In the genomic region with DNA sequence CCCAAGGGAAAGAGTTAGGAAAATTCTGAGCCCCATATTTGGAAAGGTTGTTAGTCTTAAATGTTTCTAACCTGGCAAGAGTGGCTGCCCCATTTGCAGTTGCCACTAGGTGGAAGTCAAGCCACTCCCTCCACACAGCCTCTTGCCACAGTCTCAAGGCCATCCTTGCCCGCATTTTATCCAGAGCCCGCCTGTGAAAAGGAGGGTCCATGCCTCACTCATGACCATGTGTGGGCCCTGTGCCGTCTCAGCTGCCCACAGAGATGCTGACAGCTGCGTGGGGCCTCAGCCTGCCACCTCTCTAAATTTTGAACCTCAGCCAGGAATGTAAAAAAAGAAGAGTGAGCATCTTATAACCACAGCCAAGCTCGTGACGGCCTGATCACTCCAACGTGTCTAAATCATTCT, we compare ENCODE assay signal across 9 cellular contexts.
DNase-seq lines count a peak whose midpoint lies in the region; ATAC-seq and TF ChIP-seq lines count a peak whose summit lies in the region.
"Had no signal": no experiment of that assay in that cellular context is flagged by ENCODE, and none has a peak within 500 bp of the region (broad histone marks: within the 10 kb centered on the region; RNA-seq: fewer than 3 reads in every experiment).

No MANE protein-coding gene starts in this region.

- H3K4me2 ChIP-seq in DOHH2 (ENCODE audit: low read length): no peak overlapping the region

- H3K9me3 Mint-ChIP-seq in endodermal cell (no peaks in the 10 kb centered on the region), natural killer cell (no peaks in the 10 kb centered on the region)

- no peaks in the 10 kb centered on the region for H4K20me1 ChIP-seq in DOHH2 (ENCODE audit: control insufficient read depth, insufficient read depth, low read depth, low read length)

- H3K79me2 ChIP-seq in DOHH2 (ENCODE audit: control insufficient read depth, low read length): no peaks in the 10 kb centered on the region
- H3K79me2 ChIP-seq: parathyroid adenoma had no signal

- no peak overlapping the region for H3K27ac Mint-ChIP-seq in endodermal cell
- H3K27ac Mint-ChIP-seq in natural killer cell: no peak overlapping the region

- H3K27ac ChIP-seq in DOHH2 (ENCODE audit: low read depth, low read length): no peak overlapping the region
- H3K27ac ChIP-seq in endodermal cell (ENCODE audit: low read depth, low read length): no peak overlapping the region
- H3K27ac ChIP-seq: parathyroid adenoma had no signal

- H3K27me3 ChIP-seq in DOHH2 (ENCODE audit: control insufficient read depth, low read length) (no peaks in the 10 kb centered on the region), endodermal cell (ENCODE audit: control insufficient read depth, insufficient read depth, low read length, poor library complexity, severe bottlenecking) (no peaks in the 10 kb centered on the region)

- H3K36me3 ChIP-seq in DOHH2 (ENCODE audit: control insufficient read depth, low read length) (no peaks in the 10 kb centered on the region), endodermal cell (ENCODE audit: control insufficient read depth, insufficient read depth, low read length) (no peaks in the 10 kb centered on the region)

- H3K4me3 Mint-ChIP-seq in endodermal cell (no peak overlapping the region), natural killer cell (no peak overlapping the region)

- H3K9me3 ChIP-seq in DOHH2 (ENCODE audit: control insufficient read depth, insufficient read depth, low read length) (no peaks in the 10 kb centered on the region), endodermal cell (ENCODE audit: control insufficient read depth, low read length) (no peaks in the 10 kb centered on the region)

- peak; percentile 94 for ATAC-seq in GM19351 (IDR thresholded peaks at IDR 0.05; ENCODE audit: unreplicated experiment)
- peak; percentile 74 for ATAC-seq in HG03108 (IDR thresholded peaks at IDR 0.05; ENCODE audit: unreplicated experiment)
- ATAC-seq in natural killer cell: no peak

- H3K9ac ChIP-seq in endodermal cell (ENCODE audit: extremely low read depth, low read length, poor library complexity, severe bottlenecking): no peak overlapping the region
- H3K9ac ChIP-seq: parathyroid adenoma had no signal

- H3K4me1 Mint-ChIP-seq in endodermal cell: peaks cover 7% of the 10 kb centered on the region
- no peaks in the 10 kb centered on the region for H3K4me1 Mint-ChIP-seq in natural killer cell

- 57 to 71% methylated on average over 5 to 7 of the region's 7 CpGs for WGBS in endodermal cell (ENCODE audit: insufficient coverage in 1 of 2, insufficient read length in 1 of 2), 2 experiments

- H3K4me1 ChIP-seq in DOHH2 (ENCODE audit: control insufficient read depth, low read length) (no peaks in the 10 kb centered on the region), endodermal cell (ENCODE audit: control insufficient read depth, insufficient read depth, low read length) (no peaks in the 10 kb centered on the region)
- H3K4me1 ChIP-seq: parathyroid adenoma had no signal

- H3K36me3 Mint-ChIP-seq in endodermal cell (ENCODE audit: low read depth) (no peaks in the 10 kb centered on the region), natural killer cell (no peaks in the 10 kb centered on the region)

- H3K27me3 Mint-ChIP-seq in endodermal cell (ENCODE audit: insufficient read depth) (no peaks in the 10 kb centered on the region), natural killer cell (ENCODE audit: low read depth in 2 of 2) (no peaks in the 10 kb centered on the region)

- H3K4me3 ChIP-seq in DOHH2 (ENCODE audit: low read length) (no peak overlapping the region), endodermal cell (ENCODE audit: low read length) (no peak overlapping the region)

- DNase-seq in NCI-H69 (lab: John Stamatoyannopoulos, UW) (peak; percentile 82), endodermal cell (peak; percentile 86), renal cortical epithelial cell (ENCODE audit: low read depth) (peak; percentile 41), natural killer cell (no peak), hypothalamus (lab: John Stamatoyannopoulos, UW) (no peak)

- H3K9me2 ChIP-seq in DOHH2 (replicated peaks; ENCODE audit: control insufficient read depth, low read length): no peaks in the 10 kb centered on the region

- TF ChIP-seq CTCF in DOHH2 (IDR thresholded peaks at IDR 0.05; ENCODE audit: low read depth, low read length, poor library complexity, severe bottlenecking) (peak; percentile 57), endodermal cell (conservative IDR thresholded peaks at IDR 0.05) (peak; percentile 88), natural killer cell (IDR thresholded peaks at IDR 0.05) (no peak)

- no peaks in the 10 kb centered on the region for H3F3A ChIP-seq in DOHH2 (ENCODE audit: control insufficient read depth, insufficient read depth)

- intact Hi-C loops in natural killer cell (cut with micrococcal nuclease): no loop called here

Comparison
In these comparisons a context has a peak if more than half of its experiments do, and no peak if none do; other contexts are left out.
1. ATAC-seq: peak in GM19351 (single experiment) and HG03108 (single experiment); none in natural killer cell (0 of 3).
2. DNase-seq: peak in NCI-H69 (single experiment), endodermal cell (single experiment) and renal cortical epithelial cell (single experiment); none in natural killer cell (single experiment) and hypothalamus (0 of 51).